1 cellular context compared by ENCODE assay signal in genomic region chr16:2912330-2913199, GRCh38.
A peak's percentile ranks its signal among the peaks of the same experiment; 100 is the strongest.
TF ChIP-seq lines count a peak whose summit lies in the region.

No MANE protein-coding gene starts in this region.

TF ChIP-seq in K562, 482 proteins besides CTCF, POLR2A, EP300 and RAD21 (continued from another document and continues in another):
- TF ChIP-seq DEAF1 (CRISPR knock-in tag; IDR thresholded peaks at IDR 0.05) (no peak), SETDB1 (IDR thresholded peaks at IDR 0.05; ENCODE audit: low read length) (no peak), MCM5 (IDR thresholded peaks at IDR 0.05; ENCODE audit: low read depth) (no peak), TFE3 (CRISPR knock-in tag; IDR thresholded peaks at IDR 0.05) (no peak), CHD4 (IDR thresholded peaks at IDR 0.05; ENCODE audit: insufficient read depth, insufficient replicate concordance, low read depth, low read length, poor library complexity, severe bottlenecking) (no peak), POLR2G (IDR thresholded peaks at IDR 0.05; ENCODE audit: low read depth, low read length) (no peak), ZNF444 (CRISPR knock-in tag; IDR thresholded peaks at IDR 0.05) (no peak), ZNF184 (CRISPR knock-in tag; IDR thresholded peaks at IDR 0.05) (no peak), SRSF1 (IDR thresholded peaks at IDR 0.05; ENCODE audit: low read depth, low read length) (no peak), HEY1 (CRISPR knock-in tag; IDR thresholded peaks at IDR 0.05; ENCODE audit: borderline replicate concordance) (no peak), SREBF2 (CRISPR knock-in tag; IDR thresholded peaks at IDR 0.05) (no peak), PRMT5 (CRISPR knock-in tag; IDR thresholded peaks at IDR 0.05) (no peak), ZBTB9 (CRISPR knock-in tag; IDR thresholded peaks at IDR 0.05) (no peak), ZNF696 (CRISPR knock-in tag; conservative IDR thresholded peaks at IDR 0.05) (no peak), MEF2A (IDR thresholded peaks at IDR 0.05; ENCODE audit: control insufficient read depth, low read depth, low read length) (no peak), ZNF274 (IDR thresholded peaks at IDR 0.05; ENCODE audit: borderline replicate concordance, low read depth, low read length) (no peak), TAF1 (IDR thresholded peaks at IDR 0.05; ENCODE audit: control insufficient read depth, extremely low read depth, insufficient read depth, low read length, severe bottlenecking) (no peak), E2F4 (CRISPR knock-in tag; IDR thresholded peaks at IDR 0.05; ENCODE audit: low read depth) (no peak), SUPT5H (IDR thresholded peaks at IDR 0.05) (no peak), MTF1 (CRISPR knock-in tag; IDR thresholded peaks at IDR 0.05; ENCODE audit: borderline replicate concordance) (no peak), TCF7L2 (IDR thresholded peaks at IDR 0.05; ENCODE audit: low read depth, low read length) (no peak), CTCFL (IDR thresholded peaks at IDR 0.05; ENCODE audit: borderline replicate concordance, insufficient read depth, low read depth, low read length, poor library complexity, severe bottlenecking) (no peak), DPF2 (IDR thresholded peaks at IDR 0.05) (peak; percentile 49; the same call in 1 of the 2 replicates), MEF2D (tag; conservative IDR thresholded peaks at IDR 0.05; ENCODE audit: low read depth) (no peak), CBFA2T3 (IDR thresholded peaks at IDR 0.05) (no peak), ZNF133 (CRISPR knock-in tag; IDR thresholded peaks at IDR 0.05) (no peak), RCOR1 (IDR thresholded peaks at IDR 0.05; ENCODE audit: borderline replicate concordance in 1 of 2, low read depth in 2 of 2, low read length in 2 of 2) (no peak), CXXC5 (CRISPR knock-in tag; IDR thresholded peaks at IDR 0.05) (no peak), CREM (IDR thresholded peaks at IDR 0.05; ENCODE audit: low read depth) (peak; percentile 23; the same call in 1 of the 2 replicates), TGIF2 (CRISPR knock-in tag; IDR thresholded peaks at IDR 0.05) (no peak), KLF10 (CRISPR knock-in tag; IDR thresholded peaks at IDR 0.05) (no peak), SMARCB1 (IDR thresholded peaks at IDR 0.05; ENCODE audit: insufficient read length, low read depth) (no peak), HMG20B (CRISPR knock-in tag; IDR thresholded peaks at IDR 0.05) (no peak), NFYB (IDR thresholded peaks at IDR 0.05; ENCODE audit: extremely low read depth, insufficient read length) (no peak), ATF1 (CRISPR knock-in tag; IDR thresholded peaks at IDR 0.05) (no peak), ATF1 (tag; IDR thresholded peaks at IDR 0.05) (peak; percentile 33; the same call in 1 of the 2 replicates), ZC3H4 (CRISPR knock-in tag; IDR thresholded peaks at IDR 0.05; ENCODE audit: borderline replicate concordance) (no peak; the same call in 1 of the 2 replicates), ETV6 (IDR thresholded peaks at IDR 0.05; ENCODE audit: borderline replicate concordance in 1 of 2, low read depth in 2 of 2, low read length in 1 of 2) (no peak), ETV6 (CRISPR knock-in tag; IDR thresholded peaks at IDR 0.05; ENCODE audit: borderline replicate concordance) (no peak), BACH1 (tag; IDR thresholded peaks at IDR 0.05) (no peak), CBX2 (IDR thresholded peaks at IDR 0.05; ENCODE audit: insufficient read depth, low read length, poor library complexity, severe bottlenecking) (no peak), ZNF77 (CRISPR knock-in tag; IDR thresholded peaks at IDR 0.05) (no peak), SMARCC2 (IDR thresholded peaks at IDR 0.05; ENCODE audit: low read depth) (no peak), GABPB2 (CRISPR knock-in tag; conservative IDR thresholded peaks at IDR 0.05) (no peak)
- TF ChIP-seq, protein P1, sequence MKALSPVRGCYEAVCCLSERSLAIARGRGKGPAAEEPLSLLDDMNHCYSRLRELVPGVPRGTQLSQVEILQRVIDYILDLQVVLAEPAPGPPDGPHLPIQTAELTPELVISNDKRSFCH (CRISPR knock-in tag; IDR thresholded peaks at IDR 0.05), result no peak
- TF ChIP-seq, protein P1 (tag; IDR thresholded peaks at IDR 0.05), result no peak
- TF ChIP-seq, protein P2, sequence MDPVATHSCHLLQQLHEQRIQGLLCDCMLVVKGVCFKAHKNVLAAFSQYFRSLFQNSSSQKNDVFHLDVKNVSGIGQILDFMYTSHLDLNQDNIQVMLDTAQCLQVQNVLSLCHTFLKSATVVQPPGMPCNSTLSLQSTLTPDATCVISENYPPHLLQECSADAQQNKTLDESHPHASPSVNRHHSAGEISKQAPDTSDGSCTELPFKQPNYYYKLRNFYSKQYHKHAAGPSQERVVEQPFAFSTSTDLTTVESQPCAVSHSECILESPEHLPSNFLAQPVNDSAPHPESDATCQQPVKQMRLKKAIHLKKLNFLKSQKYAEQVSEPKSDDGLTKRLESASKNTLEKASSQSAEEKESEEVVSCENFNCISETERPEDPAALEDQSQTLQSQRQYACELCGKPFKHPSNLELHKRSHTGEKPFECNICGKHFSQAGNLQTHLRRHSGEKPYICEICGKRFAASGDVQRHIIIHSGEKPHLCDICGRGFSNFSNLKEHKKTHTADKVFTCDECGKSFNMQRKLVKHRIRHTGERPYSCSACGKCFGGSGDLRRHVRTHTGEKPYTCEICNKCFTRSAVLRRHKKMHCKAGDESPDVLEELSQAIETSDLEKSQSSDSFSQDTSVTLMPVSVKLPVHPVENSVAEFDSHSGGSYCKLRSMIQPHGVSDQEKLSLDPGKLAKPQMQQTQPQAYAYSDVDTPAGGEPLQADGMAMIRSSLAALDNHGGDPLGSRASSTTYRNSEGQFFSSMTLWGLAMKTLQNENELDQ (CRISPR knock-in tag; IDR thresholded peaks at IDR 0.05; ENCODE audit: borderline replicate concordance), result no peak
- TF ChIP-seq, protein P3, sequence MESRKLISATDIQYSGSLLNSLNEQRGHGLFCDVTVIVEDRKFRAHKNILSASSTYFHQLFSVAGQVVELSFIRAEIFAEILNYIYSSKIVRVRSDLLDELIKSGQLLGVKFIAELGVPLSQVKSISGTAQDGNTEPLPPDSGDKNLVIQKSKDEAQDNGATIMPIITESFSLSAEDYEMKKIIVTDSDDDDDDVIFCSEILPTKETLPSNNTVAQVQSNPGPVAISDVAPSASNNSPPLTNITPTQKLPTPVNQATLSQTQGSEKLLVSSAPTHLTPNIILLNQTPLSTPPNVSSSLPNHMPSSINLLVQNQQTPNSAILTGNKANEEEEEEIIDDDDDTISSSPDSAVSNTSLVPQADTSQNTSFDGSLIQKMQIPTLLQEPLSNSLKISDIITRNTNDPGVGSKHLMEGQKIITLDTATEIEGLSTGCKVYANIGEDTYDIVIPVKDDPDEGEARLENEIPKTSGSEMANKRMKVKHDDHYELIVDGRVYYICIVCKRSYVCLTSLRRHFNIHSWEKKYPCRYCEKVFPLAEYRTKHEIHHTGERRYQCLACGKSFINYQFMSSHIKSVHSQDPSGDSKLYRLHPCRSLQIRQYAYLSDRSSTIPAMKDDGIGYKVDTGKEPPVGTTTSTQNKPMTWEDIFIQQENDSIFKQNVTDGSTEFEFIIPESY (CRISPR knock-in tag; IDR thresholded peaks at IDR 0.05), result no peak
- TF ChIP-seq, protein P4, sequence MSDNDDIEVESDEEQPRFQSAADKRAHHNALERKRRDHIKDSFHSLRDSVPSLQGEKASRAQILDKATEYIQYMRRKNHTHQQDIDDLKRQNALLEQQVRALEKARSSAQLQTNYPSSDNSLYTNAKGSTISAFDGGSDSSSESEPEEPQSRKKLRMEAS (CRISPR knock-in tag; IDR thresholded peaks at IDR 0.05), result peak; percentile 37; the same call in 1 of the 2 replicates
- TF ChIP-seq, protein P5, sequence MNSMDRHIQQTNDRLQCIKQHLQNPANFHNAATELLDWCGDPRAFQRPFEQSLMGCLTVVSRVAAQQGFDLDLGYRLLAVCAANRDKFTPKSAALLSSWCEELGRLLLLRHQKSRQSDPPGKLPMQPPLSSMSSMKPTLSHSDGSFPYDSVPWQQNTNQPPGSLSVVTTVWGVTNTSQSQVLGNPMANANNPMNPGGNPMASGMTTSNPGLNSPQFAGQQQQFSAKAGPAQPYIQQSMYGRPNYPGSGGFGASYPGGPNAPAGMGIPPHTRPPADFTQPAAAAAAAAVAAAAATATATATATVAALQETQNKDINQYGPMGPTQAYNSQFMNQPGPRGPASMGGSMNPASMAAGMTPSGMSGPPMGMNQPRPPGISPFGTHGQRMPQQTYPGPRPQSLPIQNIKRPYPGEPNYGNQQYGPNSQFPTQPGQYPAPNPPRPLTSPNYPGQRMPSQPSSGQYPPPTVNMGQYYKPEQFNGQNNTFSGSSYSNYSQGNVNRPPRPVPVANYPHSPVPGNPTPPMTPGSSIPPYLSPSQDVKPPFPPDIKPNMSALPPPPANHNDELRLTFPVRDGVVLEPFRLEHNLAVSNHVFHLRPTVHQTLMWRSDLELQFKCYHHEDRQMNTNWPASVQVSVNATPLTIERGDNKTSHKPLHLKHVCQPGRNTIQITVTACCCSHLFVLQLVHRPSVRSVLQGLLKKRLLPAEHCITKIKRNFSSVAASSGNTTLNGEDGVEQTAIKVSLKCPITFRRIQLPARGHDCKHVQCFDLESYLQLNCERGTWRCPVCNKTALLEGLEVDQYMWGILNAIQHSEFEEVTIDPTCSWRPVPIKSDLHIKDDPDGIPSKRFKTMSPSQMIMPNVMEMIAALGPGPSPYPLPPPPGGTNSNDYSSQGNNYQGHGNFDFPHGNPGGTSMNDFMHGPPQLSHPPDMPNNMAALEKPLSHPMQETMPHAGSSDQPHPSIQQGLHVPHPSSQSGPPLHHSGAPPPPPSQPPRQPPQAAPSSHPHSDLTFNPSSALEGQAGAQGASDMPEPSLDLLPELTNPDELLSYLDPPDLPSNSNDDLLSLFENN (IDR thresholded peaks at IDR 0.05; ENCODE audit: low read depth in 2 of 2, low read length in 2 of 2), result no peak
- TF ChIP-seq, protein P6, sequence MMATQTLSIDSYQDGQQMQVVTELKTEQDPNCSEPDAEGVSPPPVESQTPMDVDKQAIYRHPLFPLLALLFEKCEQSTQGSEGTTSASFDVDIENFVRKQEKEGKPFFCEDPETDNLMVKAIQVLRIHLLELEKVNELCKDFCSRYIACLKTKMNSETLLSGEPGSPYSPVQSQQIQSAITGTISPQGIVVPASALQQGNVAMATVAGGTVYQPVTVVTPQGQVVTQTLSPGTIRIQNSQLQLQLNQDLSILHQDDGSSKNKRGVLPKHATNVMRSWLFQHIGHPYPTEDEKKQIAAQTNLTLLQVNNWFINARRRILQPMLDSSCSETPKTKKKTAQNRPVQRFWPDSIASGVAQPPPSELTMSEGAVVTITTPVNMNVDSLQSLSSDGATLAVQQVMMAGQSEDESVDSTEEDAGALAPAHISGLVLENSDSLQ (IDR thresholded peaks at IDR 0.05), result no peak
